1 cellular context compared by ENCODE assay signal in the genomic region with DNA sequence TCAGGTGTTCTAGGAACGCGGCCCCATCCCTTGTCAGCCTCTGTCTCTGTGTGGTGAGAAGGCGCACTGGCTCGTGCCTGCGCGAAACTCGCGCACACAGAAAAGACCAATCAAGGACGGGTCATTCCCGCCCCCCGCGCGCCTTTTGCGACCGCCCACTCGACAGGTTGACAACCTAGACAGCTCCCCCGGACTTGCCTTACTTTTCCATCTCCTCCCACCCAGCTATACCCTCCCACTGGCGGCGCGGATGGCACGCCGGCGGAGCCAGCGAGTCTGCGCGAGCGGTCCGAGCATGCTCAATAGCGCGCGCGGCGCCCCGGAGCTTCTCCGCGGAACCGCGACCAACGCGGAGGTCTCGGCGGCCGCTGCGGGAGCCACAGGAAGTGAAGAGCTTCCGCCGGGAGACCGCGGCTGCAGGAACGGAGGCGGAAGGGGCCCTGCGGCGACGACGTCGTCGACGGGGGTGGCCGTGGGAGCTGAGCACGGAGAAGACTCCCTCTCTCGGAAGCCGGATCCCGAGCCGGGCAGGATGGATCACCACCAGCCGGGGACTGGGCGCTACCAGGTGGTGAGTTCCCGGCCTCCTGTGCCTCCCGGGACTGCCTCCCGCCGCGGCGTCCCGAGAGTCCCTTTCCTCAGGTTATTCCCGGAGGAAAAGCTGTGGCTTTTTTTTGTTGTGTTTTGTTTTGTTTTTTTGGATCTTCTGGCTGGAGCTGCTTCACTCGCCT.
TF ChIP-seq lines count a peak whose summit lies in the region.

A gene with protein sequence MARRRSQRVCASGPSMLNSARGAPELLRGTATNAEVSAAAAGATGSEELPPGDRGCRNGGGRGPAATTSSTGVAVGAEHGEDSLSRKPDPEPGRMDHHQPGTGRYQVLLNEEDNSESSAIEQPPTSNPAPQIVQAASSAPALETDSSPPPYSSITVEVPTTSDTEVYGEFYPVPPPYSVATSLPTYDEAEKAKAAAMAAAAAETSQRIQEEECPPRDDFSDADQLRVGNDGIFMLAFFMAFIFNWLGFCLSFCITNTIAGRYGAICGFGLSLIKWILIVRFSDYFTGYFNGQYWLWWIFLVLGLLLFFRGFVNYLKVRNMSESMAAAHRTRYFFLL (plus strand): TSS at position 202 of the 731 bp plus-strand sequence. CDS start 49 bp downstream, at position 251.

TF ChIP-seq in K562, 482 proteins besides CTCF, POLR2A, EP300 and RAD21 (continued from another document and continues in another):
- TF ChIP-seq, protein P1, sequence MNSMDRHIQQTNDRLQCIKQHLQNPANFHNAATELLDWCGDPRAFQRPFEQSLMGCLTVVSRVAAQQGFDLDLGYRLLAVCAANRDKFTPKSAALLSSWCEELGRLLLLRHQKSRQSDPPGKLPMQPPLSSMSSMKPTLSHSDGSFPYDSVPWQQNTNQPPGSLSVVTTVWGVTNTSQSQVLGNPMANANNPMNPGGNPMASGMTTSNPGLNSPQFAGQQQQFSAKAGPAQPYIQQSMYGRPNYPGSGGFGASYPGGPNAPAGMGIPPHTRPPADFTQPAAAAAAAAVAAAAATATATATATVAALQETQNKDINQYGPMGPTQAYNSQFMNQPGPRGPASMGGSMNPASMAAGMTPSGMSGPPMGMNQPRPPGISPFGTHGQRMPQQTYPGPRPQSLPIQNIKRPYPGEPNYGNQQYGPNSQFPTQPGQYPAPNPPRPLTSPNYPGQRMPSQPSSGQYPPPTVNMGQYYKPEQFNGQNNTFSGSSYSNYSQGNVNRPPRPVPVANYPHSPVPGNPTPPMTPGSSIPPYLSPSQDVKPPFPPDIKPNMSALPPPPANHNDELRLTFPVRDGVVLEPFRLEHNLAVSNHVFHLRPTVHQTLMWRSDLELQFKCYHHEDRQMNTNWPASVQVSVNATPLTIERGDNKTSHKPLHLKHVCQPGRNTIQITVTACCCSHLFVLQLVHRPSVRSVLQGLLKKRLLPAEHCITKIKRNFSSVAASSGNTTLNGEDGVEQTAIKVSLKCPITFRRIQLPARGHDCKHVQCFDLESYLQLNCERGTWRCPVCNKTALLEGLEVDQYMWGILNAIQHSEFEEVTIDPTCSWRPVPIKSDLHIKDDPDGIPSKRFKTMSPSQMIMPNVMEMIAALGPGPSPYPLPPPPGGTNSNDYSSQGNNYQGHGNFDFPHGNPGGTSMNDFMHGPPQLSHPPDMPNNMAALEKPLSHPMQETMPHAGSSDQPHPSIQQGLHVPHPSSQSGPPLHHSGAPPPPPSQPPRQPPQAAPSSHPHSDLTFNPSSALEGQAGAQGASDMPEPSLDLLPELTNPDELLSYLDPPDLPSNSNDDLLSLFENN (IDR thresholded peaks at IDR 0.05; ENCODE audit: low read depth in 2 of 2, low read length in 2 of 2) = no peak
- no peak for TF ChIP-seq ZNF197 (CRISPR knock-in tag; IDR thresholded peaks at IDR 0.05; ENCODE audit: low read depth)
- TF ChIP-seq, protein P2, sequence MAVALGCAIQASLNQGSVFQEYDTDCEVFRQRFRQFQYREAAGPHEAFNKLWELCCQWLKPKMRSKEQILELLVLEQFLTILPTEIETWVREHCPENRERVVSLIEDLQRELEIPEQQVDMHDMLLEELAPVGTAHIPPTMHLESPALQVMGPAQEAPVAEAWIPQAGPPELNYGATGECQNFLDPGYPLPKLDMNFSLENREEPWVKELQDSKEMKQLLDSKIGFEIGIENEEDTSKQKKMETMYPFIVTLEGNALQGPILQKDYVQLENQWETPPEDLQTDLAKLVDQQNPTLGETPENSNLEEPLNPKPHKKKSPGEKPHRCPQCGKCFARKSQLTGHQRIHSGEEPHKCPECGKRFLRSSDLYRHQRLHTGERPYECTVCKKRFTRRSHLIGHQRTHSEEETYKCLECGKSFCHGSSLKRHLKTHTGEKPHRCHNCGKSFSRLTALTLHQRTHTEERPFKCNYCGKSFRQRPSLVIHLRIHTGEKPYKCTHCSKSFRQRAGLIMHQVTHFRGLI (CRISPR knock-in tag; IDR thresholded peaks at IDR 0.05) = no peak
- TF ChIP-seq, protein P3, sequence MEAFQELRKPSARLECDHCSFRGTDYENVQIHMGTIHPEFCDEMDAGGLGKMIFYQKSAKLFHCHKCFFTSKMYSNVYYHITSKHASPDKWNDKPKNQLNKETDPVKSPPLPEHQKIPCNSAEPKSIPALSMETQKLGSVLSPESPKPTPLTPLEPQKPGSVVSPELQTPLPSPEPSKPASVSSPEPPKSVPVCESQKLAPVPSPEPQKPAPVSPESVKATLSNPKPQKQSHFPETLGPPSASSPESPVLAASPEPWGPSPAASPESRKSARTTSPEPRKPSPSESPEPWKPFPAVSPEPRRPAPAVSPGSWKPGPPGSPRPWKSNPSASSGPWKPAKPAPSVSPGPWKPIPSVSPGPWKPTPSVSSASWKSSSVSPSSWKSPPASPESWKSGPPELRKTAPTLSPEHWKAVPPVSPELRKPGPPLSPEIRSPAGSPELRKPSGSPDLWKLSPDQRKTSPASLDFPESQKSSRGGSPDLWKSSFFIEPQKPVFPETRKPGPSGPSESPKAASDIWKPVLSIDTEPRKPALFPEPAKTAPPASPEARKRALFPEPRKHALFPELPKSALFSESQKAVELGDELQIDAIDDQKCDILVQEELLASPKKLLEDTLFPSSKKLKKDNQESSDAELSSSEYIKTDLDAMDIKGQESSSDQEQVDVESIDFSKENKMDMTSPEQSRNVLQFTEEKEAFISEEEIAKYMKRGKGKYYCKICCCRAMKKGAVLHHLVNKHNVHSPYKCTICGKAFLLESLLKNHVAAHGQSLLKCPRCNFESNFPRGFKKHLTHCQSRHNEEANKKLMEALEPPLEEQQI (IDR thresholded peaks at IDR 0.05) = no peak
- TF ChIP-seq ZNF324 (CRISPR knock-in tag; IDR thresholded peaks at IDR 0.05) = no peak
- TF ChIP-seq, protein P4, sequence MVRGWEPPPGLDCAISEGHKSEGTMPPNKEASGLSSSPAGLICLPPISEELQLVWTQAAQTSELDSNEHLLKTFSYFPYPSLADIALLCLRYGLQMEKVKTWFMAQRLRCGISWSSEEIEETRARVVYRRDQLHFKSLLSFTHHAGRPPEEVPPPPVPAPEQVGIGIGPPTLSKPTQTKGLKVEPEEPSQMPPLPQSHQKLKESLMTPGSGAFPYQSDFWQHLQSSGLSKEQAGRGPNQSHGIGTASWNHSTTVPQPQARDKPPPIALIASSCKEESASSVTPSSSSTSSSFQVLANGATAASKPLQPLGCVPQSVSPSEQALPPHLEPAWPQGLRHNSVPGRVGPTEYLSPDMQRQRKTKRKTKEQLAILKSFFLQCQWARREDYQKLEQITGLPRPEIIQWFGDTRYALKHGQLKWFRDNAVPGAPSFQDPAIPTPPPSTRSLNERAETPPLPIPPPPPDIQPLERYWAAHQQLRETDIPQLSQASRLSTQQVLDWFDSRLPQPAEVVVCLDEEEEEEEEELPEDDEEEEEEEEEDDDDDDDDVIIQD (CRISPR knock-in tag; IDR thresholded peaks at IDR 0.05) = no peak
- TF ChIP-seq, protein P5, sequence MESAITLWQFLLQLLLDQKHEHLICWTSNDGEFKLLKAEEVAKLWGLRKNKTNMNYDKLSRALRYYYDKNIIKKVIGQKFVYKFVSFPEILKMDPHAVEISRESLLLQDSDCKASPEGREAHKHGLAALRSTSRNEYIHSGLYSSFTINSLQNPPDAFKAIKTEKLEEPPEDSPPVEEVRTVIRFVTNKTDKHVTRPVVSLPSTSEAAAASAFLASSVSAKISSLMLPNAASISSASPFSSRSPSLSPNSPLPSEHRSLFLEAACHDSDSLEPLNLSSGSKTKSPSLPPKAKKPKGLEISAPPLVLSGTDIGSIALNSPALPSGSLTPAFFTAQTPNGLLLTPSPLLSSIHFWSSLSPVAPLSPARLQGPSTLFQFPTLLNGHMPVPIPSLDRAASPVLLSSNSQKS (CRISPR knock-in tag; IDR thresholded peaks at IDR 0.05) = no peak
- TF ChIP-seq ZNF143 (CRISPR knock-in tag; IDR thresholded peaks at IDR 0.05) = no peak
- no peak for TF ChIP-seq ZBTB8A (IDR thresholded peaks at IDR 0.05; ENCODE audit: partially characterized antibody)
- TF ChIP-seq, protein P6, sequence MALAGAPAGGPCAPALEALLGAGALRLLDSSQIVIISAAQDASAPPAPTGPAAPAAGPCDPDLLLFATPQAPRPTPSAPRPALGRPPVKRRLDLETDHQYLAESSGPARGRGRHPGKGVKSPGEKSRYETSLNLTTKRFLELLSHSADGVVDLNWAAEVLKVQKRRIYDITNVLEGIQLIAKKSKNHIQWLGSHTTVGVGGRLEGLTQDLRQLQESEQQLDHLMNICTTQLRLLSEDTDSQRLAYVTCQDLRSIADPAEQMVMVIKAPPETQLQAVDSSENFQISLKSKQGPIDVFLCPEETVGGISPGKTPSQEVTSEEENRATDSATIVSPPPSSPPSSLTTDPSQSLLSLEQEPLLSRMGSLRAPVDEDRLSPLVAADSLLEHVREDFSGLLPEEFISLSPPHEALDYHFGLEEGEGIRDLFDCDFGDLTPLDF (CRISPR knock-in tag; IDR thresholded peaks at IDR 0.05) = no peak
- TF ChIP-seq, protein P7, sequence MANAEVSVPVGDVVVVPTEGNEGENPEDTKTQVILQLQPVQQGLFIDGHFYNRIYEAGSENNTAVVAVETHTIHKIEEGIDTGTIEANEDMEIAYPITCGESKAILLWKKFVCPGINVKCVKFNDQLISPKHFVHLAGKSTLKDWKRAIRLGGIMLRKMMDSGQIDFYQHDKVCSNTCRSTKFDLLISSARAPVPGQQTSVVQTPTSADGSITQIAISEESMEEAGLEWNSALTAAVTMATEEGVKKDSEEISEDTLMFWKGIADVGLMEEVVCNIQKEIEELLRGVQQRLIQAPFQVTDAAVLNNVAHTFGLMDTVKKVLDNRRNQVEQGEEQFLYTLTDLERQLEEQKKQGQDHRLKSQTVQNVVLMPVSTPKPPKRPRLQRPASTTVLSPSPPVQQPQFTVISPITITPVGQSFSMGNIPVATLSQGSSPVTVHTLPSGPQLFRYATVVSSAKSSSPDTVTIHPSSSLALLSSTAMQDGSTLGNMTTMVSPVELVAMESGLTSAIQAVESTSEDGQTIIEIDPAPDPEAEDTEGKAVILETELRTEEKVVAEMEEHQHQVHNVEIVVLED (CRISPR knock-in tag; IDR thresholded peaks at IDR 0.05) = 0 out of 2 replicates have a peak, but pooled peaks have one; percentile 58
- TF ChIP-seq GATAD2B (IDR thresholded peaks at IDR 0.05; ENCODE audit: borderline replicate concordance) = no peak
- no peak for TF ChIP-seq MTF1 (CRISPR knock-in tag; IDR thresholded peaks at IDR 0.05; ENCODE audit: borderline replicate concordance)
- TF ChIP-seq DIDO1 (tag; IDR thresholded peaks at IDR 0.05; ENCODE audit: low read depth) = no peak
- TF ChIP-seq ZNF121 (CRISPR knock-in tag; conservative IDR thresholded peaks at IDR 0.05) = no peak
- TF ChIP-seq HNRNPLL (IDR thresholded peaks at IDR 0.05; ENCODE audit: low read depth, low read length, poor library complexity, severe bottlenecking) = peak; percentile 77
- TF ChIP-seq, protein P8, sequence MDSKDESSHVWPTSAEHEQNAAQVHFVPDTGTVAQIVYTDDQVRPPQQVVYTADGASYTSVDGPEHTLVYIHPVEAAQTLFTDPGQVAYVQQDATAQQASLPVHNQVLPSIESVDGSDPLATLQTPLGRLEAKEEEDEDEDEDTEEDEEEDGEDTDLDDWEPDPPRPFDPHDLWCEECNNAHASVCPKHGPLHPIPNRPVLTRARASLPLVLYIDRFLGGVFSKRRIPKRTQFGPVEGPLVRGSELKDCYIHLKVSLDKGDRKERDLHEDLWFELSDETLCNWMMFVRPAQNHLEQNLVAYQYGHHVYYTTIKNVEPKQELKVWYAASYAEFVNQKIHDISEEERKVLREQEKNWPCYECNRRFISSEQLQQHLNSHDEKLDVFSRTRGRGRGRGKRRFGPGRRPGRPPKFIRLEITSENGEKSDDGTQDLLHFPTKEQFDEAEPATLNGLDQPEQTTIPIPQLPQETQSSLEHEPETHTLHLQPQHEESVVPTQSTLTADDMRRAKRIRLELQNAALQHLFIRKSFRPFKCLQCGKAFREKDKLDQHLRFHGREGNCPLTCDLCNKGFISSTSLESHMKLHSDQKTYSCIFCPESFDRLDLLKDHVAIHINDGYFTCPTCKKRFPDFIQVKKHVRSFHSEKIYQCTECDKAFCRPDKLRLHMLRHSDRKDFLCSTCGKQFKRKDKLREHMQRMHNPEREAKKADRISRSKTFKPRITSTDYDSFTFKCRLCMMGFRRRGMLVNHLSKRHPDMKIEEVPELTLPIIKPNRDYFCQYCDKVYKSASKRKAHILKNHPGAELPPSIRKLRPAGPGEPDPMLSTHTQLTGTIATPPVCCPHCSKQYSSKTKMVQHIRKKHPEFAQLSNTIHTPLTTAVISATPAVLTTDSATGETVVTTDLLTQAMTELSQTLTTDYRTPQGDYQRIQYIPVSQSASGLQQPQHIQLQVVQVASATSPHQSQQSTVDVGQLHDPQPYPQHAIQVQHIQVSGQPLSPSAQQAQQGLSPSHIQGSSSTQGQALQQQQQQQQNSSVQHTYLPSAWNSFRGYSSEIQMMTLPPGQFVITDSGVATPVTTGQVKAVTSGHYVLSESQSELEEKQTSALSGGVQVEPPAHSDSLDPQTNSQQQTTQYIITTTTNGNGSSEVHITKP (IDR thresholded peaks at IDR 0.05; ENCODE audit: partially characterized antibody) = peak; percentile 17
- peak; percentile 90 for TF ChIP-seq PHF8 (IDR thresholded peaks at IDR 0.05; ENCODE audit: borderline replicate concordance, low read length)
- TF ChIP-seq KLF6 (CRISPR knock-in tag; IDR thresholded peaks at IDR 0.05; ENCODE audit: borderline replicate concordance) = no peak
- no peak for TF ChIP-seq ZFP36 (IDR thresholded peaks at IDR 0.05; ENCODE audit: low read depth, low read length, partially characterized antibody)
- peak; percentile 52 for TF ChIP-seq TAF1 (IDR thresholded peaks at IDR 0.05; ENCODE audit: control insufficient read depth, extremely low read depth, insufficient read depth, low read length, severe bottlenecking)
- TF ChIP-seq CSDE1 (IDR thresholded peaks at IDR 0.05) = no peak
- TF ChIP-seq, protein P9, sequence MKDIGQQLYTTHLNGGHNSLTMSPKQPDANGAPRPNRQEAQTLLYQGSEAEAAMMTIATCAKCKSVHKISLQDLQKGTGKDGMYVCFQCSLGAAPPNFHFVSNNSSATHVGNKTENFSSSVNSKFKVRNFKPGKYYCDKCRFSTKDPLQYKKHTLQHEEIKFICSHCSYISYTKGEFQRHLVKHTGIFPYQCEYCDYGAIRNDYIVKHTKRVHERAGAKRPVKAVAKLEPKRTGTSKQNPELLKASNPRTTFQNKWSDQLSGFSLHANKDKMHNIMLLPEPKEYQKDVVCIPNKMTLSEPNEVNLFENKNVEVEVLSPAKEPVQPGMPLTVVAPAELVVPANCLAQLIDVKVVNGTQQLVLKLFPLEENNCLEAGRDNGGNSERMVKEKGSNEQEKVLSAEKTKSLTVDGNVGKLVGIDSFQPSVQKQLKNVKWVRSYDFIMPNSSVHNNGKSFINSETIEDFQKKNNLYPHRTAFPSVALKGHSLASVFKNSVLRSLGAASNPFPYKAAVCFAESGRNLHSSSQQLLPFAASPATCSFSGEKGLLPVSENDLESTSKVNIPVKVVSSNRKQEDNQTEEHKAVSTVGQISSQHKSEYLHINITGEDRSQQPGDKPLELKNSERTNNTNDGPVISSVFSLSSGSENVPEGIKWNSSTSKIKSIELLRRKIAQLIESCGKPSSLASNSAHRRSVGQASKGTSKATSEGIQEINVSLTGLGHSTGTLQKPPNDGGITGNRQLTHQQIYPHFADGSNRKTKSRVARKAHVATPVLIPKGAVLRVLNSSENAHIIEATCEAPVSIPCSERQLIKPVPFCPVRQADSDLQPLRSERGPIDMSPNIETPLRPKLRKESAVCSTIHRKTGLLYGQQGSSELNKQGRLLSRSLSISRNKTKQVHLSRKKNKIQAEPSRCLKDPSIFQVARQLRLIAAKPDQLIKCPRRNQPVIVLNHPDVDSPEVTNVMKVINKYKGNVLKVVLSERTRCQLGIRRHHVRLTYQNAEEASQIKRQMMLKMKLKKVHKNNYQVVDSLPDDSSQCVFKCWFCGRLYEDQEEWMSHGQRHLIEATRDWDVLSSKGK (CRISPR knock-in tag; IDR thresholded peaks at IDR 0.05) = no peak
- TF ChIP-seq RAD51 (IDR thresholded peaks at IDR 0.05; ENCODE audit: borderline replicate concordance, low read depth) = no peak
- no peak for TF ChIP-seq ZNF408 (CRISPR knock-in tag; IDR thresholded peaks at IDR 0.05; ENCODE audit: low read depth)
- no peak for TF ChIP-seq ZNF384 (IDR thresholded peaks at IDR 0.05; ENCODE audit: low read depth, low read length)
- no peak for TF ChIP-seq SOX6 (IDR thresholded peaks at IDR 0.05)
- 0 out of 2 replicates have a peak, but pooled peaks have one; percentile 44 for TF ChIP-seq GATAD2A (IDR thresholded peaks at IDR 0.05)
- TF ChIP-seq ZNF75A (CRISPR knock-in tag; IDR thresholded peaks at IDR 0.05) = no peak
- TF ChIP-seq TEAD1 (CRISPR knock-in tag; IDR thresholded peaks at IDR 0.05) = no peak
- TF ChIP-seq MTA2 (IDR thresholded peaks at IDR 0.05; ENCODE audit: low read depth) = no peak
